17 cellular contexts compared by ENCODE assay signal in the genomic region with DNA sequence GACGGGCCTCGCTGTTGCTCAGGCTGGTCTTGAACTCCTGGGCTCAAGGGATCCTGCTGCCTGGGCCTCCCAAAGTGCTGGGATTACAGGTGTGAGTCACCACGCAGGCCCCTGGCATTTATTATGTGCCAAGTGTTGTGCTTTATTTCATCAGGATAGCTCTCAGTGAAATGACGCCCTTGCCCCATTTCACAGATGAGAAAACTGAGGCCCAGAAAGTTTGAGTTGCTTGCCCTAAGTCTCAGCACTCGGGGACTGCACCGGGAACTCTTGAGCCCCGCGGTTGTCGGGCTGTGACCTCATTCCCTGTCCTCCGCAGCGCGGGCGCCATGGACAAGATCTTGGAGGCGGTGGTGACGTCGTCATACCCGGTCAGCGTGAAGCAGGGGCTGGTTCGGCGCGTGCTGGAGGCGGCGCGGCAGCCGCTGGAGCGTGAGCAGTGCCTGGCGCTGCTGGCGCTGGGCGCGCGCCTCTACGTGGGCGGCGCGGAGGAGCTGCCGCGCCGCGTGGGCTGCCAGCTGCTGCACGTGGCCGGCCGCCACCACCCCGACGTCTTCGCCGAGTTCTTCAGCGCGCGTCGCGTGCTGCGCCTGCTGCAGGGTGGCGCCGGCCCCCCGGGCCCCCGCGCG.
"Had no signal": no experiment of that assay in that cellular context is flagged by ENCODE, and none has a peak within 500 bp of the region (broad histone marks: within the 10 kb centered on the region; RNA-seq: fewer than 3 reads in every experiment).

No MANE protein-coding gene starts in this region.

- H3K27ac ChIP-seq: colonic mucosa, esophagus squamous epithelium, neural progenitor cell, pancreas, SK-N-MC, skin epidermis, thoracic aorta had no signal

- H3K9me3 ChIP-seq: colonic mucosa, esophagus squamous epithelium, pancreas, thoracic aorta had no signal

- H3K27me3 ChIP-seq: colonic mucosa, esophagus squamous epithelium, neural progenitor cell, pancreas had no signal

- H2AFZ ChIP-seq: neural progenitor cell had no signal

- H3K36me3 ChIP-seq: colonic mucosa, neural progenitor cell had no signal

- H3K4me3 Mint-ChIP-seq: activated CD4-positive, alpha-beta T cell treated with anti-CD3 and anti-CD28 coated beads, Interleukin-2, amount 10 ng/mL, durations not matched to agents 24 days and 14 days; mesothelial cell of epicardium; neural progenitor cell; stimulated activated naive CD8-positive, alpha-beta T cell treated with anti-CD3 and anti-CD28 coated beads, Interleukin-15, Interleukin-2, amounts not matched to agents 100 ng/mL and 50 ng/mL, for 24 hours had no signal

- DNase-seq: activated CD4-positive, alpha-beta T cell treated with anti-CD3 and anti-CD28 coated beads, Interleukin-2, amount 10 ng/mL, durations not matched to agents 24 days and 14 days; activated CD4-positive, CD25-positive, alpha-beta regulatory T cell; activated naive CD4-positive, alpha-beta T cell treated with anti-CD3 and anti-CD28 coated beads, Interleukin-2, amount 50 U/mL, for 16 hours; colonic mucosa; esophagus squamous epithelium; glutamatergic neuron; hypothalamus; kidney glomerular epithelial cell had no signal

- H3K4me3 ChIP-seq: colonic mucosa, esophagus squamous epithelium, lung, neural progenitor cell, pancreas, SK-N-MC, skin epidermis, thoracic aorta had no signal

- H3K9me3 Mint-ChIP-seq: activated CD4-positive, alpha-beta T cell treated with anti-CD3 and anti-CD28 coated beads, Interleukin-2, amount 10 ng/mL, durations not matched to agents 24 days and 14 days; activated T-helper 2 cell treated with anti-CD3 and anti-CD28 coated beads, Interferon-gamma antibody, Interleukin-2, Interleukin-4, amounts not matched to agents 10 μg/mL and 5 μg/mL and 100 μg/mL, durations not matched to agents 14 hours and 24 hours and 36 hours; mesothelial cell of epicardium; neural progenitor cell; stimulated activated naive CD8-positive, alpha-beta T cell treated with anti-CD3 and anti-CD28 coated beads, Interleukin-15, Interleukin-2, amounts not matched to agents 100 ng/mL and 50 ng/mL, for 24 hours had no signal

- H3K27ac Mint-ChIP-seq: activated CD4-positive, alpha-beta T cell treated with anti-CD3 and anti-CD28 coated beads, Interleukin-2, amount 10 ng/mL, durations not matched to agents 24 days and 14 days; activated T-helper 2 cell treated with anti-CD3 and anti-CD28 coated beads, Interferon-gamma antibody, Interleukin-2, Interleukin-4, amounts not matched to agents 10 μg/mL and 5 μg/mL and 100 μg/mL, durations not matched to agents 14 hours and 24 hours and 36 hours; mesothelial cell of epicardium; stimulated activated naive CD8-positive, alpha-beta T cell treated with anti-CD3 and anti-CD28 coated beads, Interleukin-15, Interleukin-2, amounts not matched to agents 100 ng/mL and 50 ng/mL, for 24 hours had no signal

- H3K27me3 Mint-ChIP-seq: activated CD4-positive, alpha-beta T cell treated with anti-CD3 and anti-CD28 coated beads, Interleukin-2, amount 10 ng/mL, durations not matched to agents 24 days and 14 days; stimulated activated naive CD8-positive, alpha-beta T cell treated with anti-CD3 and anti-CD28 coated beads, Interleukin-15, Interleukin-2, amounts not matched to agents 100 ng/mL and 50 ng/mL, for 24 hours had no signal

- H3K4me2 ChIP-seq: neural progenitor cell had no signal

- ATAC-seq: pancreas had no signal

- FAIRE-seq: pancreas had no signal

- H3K9ac ChIP-seq: neural progenitor cell had no signal

- H3K4me1 ChIP-seq: colonic mucosa, neural progenitor cell had no signal
